20 cellular contexts compared by ENCODE assay signal in the genomic region with DNA sequence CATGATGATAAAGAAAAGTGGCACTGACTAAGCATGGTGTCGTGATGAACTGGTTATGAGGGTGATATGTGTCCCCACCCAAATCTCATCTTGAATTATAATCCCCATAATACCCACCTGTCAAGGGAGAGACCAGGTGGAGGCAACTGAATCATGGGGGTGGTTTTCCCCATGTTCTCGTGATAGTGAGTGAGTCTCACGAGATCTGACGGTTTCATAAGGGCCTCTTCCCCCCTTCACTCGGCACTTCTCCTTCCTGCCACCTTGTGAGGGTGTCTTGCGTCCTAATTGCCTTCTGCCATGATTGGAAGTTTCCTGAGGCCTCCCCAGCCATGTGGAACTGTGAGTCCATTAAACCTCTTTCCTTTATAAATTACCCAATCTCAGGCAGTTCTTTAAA. TPM values are rescaled to one million over a fixed set of nuclear protein-coding genes. Genes with fewer than 3 reads are reported as not detected.
"Had no signal": no experiment of that assay in that cellular context is flagged by ENCODE, and none has a peak within 500 bp of the region (broad histone marks: within the 10 kb centered on the region; RNA-seq: fewer than 3 reads in every experiment).

No MANE protein-coding gene starts in this region.

RNA-seq across cellular contexts. Expression of a gene that starts 44.2 kb away (rescaled TPM):
- total RNA-seq: natural killer cell, neural crest cell, omental fat pad, osteocyte, pancreas, posterior vena cava, pulmonary artery endothelial cell, right atrium auricular region, sciatic nerve, smooth muscle cell, spleen, stomach, subcutaneous adipose tissue, temporal lobe, thoracic aorta, thyroid gland, tibial nerve, upper lobe of left lung, ureter, vagina had no signal
- polyA plus RNA-seq: pancreas, smooth muscle cell, spleen, stomach had no signal
